ENCODE assay signal across 22 cellular contexts in the genomic region with DNA sequence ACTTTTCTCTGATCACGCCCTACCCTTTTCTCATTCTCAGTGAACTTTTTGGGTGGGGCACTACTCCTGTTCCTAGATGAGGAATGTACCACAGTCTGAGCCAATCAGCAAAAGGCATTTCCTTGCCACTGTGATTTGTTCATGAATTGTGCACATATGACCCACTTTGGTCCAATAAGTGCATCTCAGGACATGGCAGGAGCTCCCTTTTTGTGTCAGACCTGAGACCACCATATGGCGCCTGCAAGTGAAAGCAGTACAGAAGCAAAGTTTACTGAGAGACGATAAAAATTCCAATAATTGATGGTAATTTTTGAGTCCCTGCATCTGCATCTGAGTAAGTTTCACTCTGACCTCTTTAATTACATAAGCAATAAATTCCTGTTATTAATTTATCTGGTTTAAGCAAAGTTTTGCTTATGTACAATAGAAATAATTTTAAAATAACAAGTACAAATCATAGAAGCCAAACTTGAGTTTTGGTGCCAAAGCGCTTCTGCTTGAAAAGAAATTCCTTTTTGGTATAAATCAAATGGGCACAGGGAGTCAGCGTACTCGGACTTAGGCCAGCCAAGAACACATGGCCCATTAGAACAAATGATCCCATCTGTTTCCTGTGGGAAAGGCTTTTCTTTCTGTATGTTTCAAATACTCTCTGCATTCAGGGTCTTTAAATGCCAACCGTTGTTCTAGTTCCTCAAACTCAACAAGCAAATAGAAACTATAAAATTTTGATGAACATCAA.
"Had no signal": no experiment of that assay in that cellular context is flagged by ENCODE, and none has a peak within 500 bp of the region (broad histone marks: within the 10 kb centered on the region; RNA-seq: fewer than 3 reads in every experiment).

No MANE protein-coding gene starts in this region.

- H3K9me3 Mint-ChIP-seq: type B pancreatic cell had no signal

- H3K36me3 Mint-ChIP-seq: neural progenitor cell; stimulated activated memory B cell treated with anti-CD40 and anti-IgM and Interleukin-4, amounts not matched to agents 10 μg/mL and 1 μg/mL and 100 μg/mL, for 72 hours; type B pancreatic cell had no signal

- DNase-seq: kidney glomerular epithelial cell; left cardiac atrium; lower lobe of right lung; mammary epithelial cell; mesenchymal stem cell; naive thymus-derived CD8-positive, alpha-beta T cell; nephron progenitor cell; occipital lobe; ovary; right lobe of liver; stimulated activated CD4-positive, alpha-beta T cell treated with anti-CD3 and anti-CD28 coated beads, Interleukin-1b, Interleukin-23, amount 100 ng/mL, for 48 hours; stimulated activated CD4-positive, alpha-beta T cell treated with anti-CD3 and anti-CD28 coated beads, Interleukin-2, amount 100 ng/mL, for 48 hours; stimulated activated CD4-positive, alpha-beta T cell treated with anti-CD3 and anti-CD28 coated beads, Interleukin-4, amount 100 ng/mL, for 4 hours; stimulated activated CD8-positive, alpha-beta memory T cell treated with anti-CD3 and anti-CD28 coated beads, Interleukin-4, amount 100 ng/mL, for 48 hours; stimulated activated naive CD4-positive, alpha-beta T cell treated with Interleukin-2 at 50 U/mL for 16 hours; stimulated activated naive CD8-positive, alpha-beta T cell treated with anti-CD3 and anti-CD28 coated beads, Interleukin-15, amount 100 ng/mL, for 72 hours; uterus had no signal

- H3K4me3 Mint-ChIP-seq: naive thymus-derived CD8-positive, alpha-beta T cell; nephron progenitor cell; neural progenitor cell; stimulated activated memory B cell treated with anti-CD40 and anti-IgM and Interleukin-4, amounts not matched to agents 10 μg/mL and 1 μg/mL and 100 μg/mL, for 72 hours; stimulated activated naive CD8-positive, alpha-beta T cell treated with anti-CD3 and anti-CD28 coated beads, Interleukin-15, amount 100 ng/mL, for 72 hours; type B pancreatic cell had no signal

- H3K27me3 Mint-ChIP-seq: naive thymus-derived CD8-positive, alpha-beta T cell; progenitor cell of endocrine pancreas; stimulated activated memory B cell treated with anti-CD40 and anti-IgM and Interleukin-4, amounts not matched to agents 10 μg/mL and 1 μg/mL and 100 μg/mL, for 72 hours; stimulated activated naive CD8-positive, alpha-beta T cell treated with anti-CD3 and anti-CD28 coated beads, Interleukin-15, amount 100 ng/mL, for 72 hours; type B pancreatic cell had no signal

- ATAC-seq: left cardiac atrium; left lobe of liver; lower lobe of right lung; naive thymus-derived CD8-positive, alpha-beta T cell; right lobe of liver; stimulated activated memory B cell treated with anti-CD40 and anti-IgM and Interleukin-4, amounts not matched to agents 10 μg/mL and 1 μg/mL and 100 μg/mL, for 72 hours; stimulated activated naive CD8-positive, alpha-beta T cell treated with anti-CD3 and anti-CD28 coated beads, Interleukin-15, amount 100 ng/mL, for 72 hours had no signal

- H3K27ac Mint-ChIP-seq: naive thymus-derived CD8-positive, alpha-beta T cell; nephron progenitor cell; neural progenitor cell; progenitor cell of endocrine pancreas; stimulated activated memory B cell treated with anti-CD40 and anti-IgM and Interleukin-4, amounts not matched to agents 10 μg/mL and 1 μg/mL and 100 μg/mL, for 72 hours; stimulated activated naive CD8-positive, alpha-beta T cell treated with anti-CD3 and anti-CD28 coated beads, Interleukin-15, amount 100 ng/mL, for 72 hours; type B pancreatic cell had no signal

- H3K4me1 Mint-ChIP-seq: naive thymus-derived CD8-positive, alpha-beta T cell; nephron progenitor cell; neural progenitor cell; stimulated activated memory B cell treated with anti-CD40 and anti-IgM and Interleukin-4, amounts not matched to agents 10 μg/mL and 1 μg/mL and 100 μg/mL, for 72 hours; stimulated activated naive CD8-positive, alpha-beta T cell treated with anti-CD3 and anti-CD28 coated beads, Interleukin-15, amount 100 ng/mL, for 72 hours had no signal
